In genomic region chr2:120691410-120691809, GRCh38 we compare ENCODE assay signal across 2 cellular contexts.
A peak's percentile ranks its signal among the peaks of the same experiment; 100 is the strongest.
TF ChIP-seq lines count a peak whose summit lies in the region.

No MANE protein-coding gene starts in this region.

TF ChIP-seq in H1, 55 proteins besides CTCF, POLR2A, EP300 and RAD21:
- TF ChIP-seq CREB1 (IDR thresholded peaks at IDR 0.05) (no peak), YY1 (IDR thresholded peaks at IDR 0.05; ENCODE audit: low read depth, low read length) (peak; percentile 70; the same call in 1 of the 2 replicates)

TF ChIP-seq in HepG2, 621 proteins besides CTCF, POLR2A, EP300 and RAD21:
- TF ChIP-seq SNAPC2 (CRISPR knock-in tag; IDR thresholded peaks at IDR 0.05) (no peak), SIN3A (IDR thresholded peaks at IDR 0.05; ENCODE audit: borderline replicate concordance, low read depth, low read length) (no peak), ARNTL (CRISPR knock-in tag; IDR thresholded peaks at IDR 0.05) (no peak), POLR2G (IDR thresholded peaks at IDR 0.05; ENCODE audit: low read depth, low read length) (no peak), NFIB (CRISPR knock-in tag; IDR thresholded peaks at IDR 0.05; ENCODE audit: borderline replicate concordance) (no peak), ZNF556 (CRISPR knock-in tag; IDR thresholded peaks at IDR 0.05; ENCODE audit: borderline replicate concordance) (no peak), PPARG (CRISPR knock-in tag; conservative IDR thresholded peaks at IDR 0.05) (no peak), XRCC5 (optimal IDR thresholded peaks at IDR 0.05; ENCODE audit: low read length) (no peak), ZNF564 (CRISPR knock-in tag; IDR thresholded peaks at IDR 0.05) (no peak), CAMTA2 (CRISPR knock-in tag; IDR thresholded peaks at IDR 0.05; ENCODE audit: borderline replicate concordance) (no peak), TRIM22 (IDR thresholded peaks at IDR 0.05) (no peak), TAF15 (IDR thresholded peaks at IDR 0.05; ENCODE audit: low read depth, low read length, poor library complexity, severe bottlenecking) (no peak), HNF1B (CRISPR knock-in tag; IDR thresholded peaks at IDR 0.05) (no peak), GABPB1 (CRISPR knock-in tag; IDR thresholded peaks at IDR 0.05) (no peak), MLLT10 (CRISPR knock-in tag; IDR thresholded peaks at IDR 0.05) (no peak), FOSL1 (CRISPR knock-in tag; IDR thresholded peaks at IDR 0.05; ENCODE audit: borderline replicate concordance) (no peak), MXD1 (CRISPR knock-in tag; IDR thresholded peaks at IDR 0.05) (no peak), ZBTB34 (CRISPR knock-in tag; IDR thresholded peaks at IDR 0.05) (no peak), ZNF350 (CRISPR knock-in tag; IDR thresholded peaks at IDR 0.05; ENCODE audit: borderline replicate concordance, low read depth) (no peak), MZF1 (CRISPR knock-in tag; IDR thresholded peaks at IDR 0.05; ENCODE audit: borderline replicate concordance) (no peak)
